ENCODE assay signal across 1 cellular context in the genomic region with DNA sequence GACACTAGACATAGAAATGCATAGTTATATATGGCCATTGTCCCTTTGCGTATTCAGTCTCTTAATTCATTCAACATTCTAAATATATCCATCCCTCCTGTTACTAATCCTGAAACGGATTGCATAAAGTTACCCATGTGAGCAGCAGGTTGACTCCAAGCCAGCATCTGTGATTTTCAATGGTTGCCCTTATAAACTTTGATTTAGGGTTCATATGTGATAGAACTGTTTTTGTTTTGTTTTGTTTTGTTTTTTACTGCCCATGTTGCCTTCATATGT.
TF ChIP-seq lines count a peak whose summit lies in the region.

No MANE protein-coding gene starts in this region.

TF ChIP-seq in H1, 55 proteins besides CTCF, POLR2A, EP300 and RAD21:
- no peak for TF ChIP-seq KDM5A (IDR thresholded peaks at IDR 0.05; ENCODE audit: low read length)
- no peak for TF ChIP-seq CHD1 (IDR thresholded peaks at IDR 0.05; ENCODE audit: low read depth, low read length)
- no peak for TF ChIP-seq SUZ12 (IDR thresholded peaks at IDR 0.05; ENCODE audit: low read length)
- no peak for TF ChIP-seq HDAC2 (IDR thresholded peaks at IDR 0.05; ENCODE audit: borderline replicate concordance in 1 of 2, low read depth in 2 of 2, low read length in 2 of 2)
- TF ChIP-seq SP4 (IDR thresholded peaks at IDR 0.05; ENCODE audit: low read length) = no peak
- TF ChIP-seq KDM1A (IDR thresholded peaks at IDR 0.05; ENCODE audit: borderline replicate concordance, low read length) = no peak
- no peak for TF ChIP-seq CHD7 (IDR thresholded peaks at IDR 0.05; ENCODE audit: insufficient replicate concordance, low read length)
- TF ChIP-seq SP2 (IDR thresholded peaks at IDR 0.05; ENCODE audit: low read length) = no peak
